ENCODE assay signal across 10 cellular contexts in genomic region chr4:145679520-145679919, GRCh38. TPM values are rescaled to one million over a fixed set of nuclear protein-coding genes. Genes with fewer than 3 reads are reported as not detected.
DNase-seq lines count a peak whose midpoint lies in the region; ATAC-seq and TF ChIP-seq lines count a peak whose summit lies in the region.
"Had no signal": no experiment of that assay in that cellular context is flagged by ENCODE, and none has a peak within 500 bp of the region (broad histone marks: within the 10 kb centered on the region; RNA-seq: fewer than 3 reads in every experiment).

No MANE protein-coding gene starts in this region.

- H3K36me3 ChIP-seq in endodermal cell (ENCODE audit: control insufficient read depth, insufficient read depth, low read length) = no peaks in the 10 kb centered on the region
- no peaks in the 10 kb centered on the region for H3K36me3 ChIP-seq in osteoblast (ENCODE audit: insufficient read depth, low read length)

- no peak overlapping the region for H3K9ac ChIP-seq in endodermal cell (ENCODE audit: extremely low read depth, low read length, poor library complexity, severe bottlenecking)

- H4K20me1 ChIP-seq in osteoblast (ENCODE audit: insufficient read depth, low read length) = no peaks in the 10 kb centered on the region

- no peak for ATAC-seq in HG02588 (IDR thresholded peaks at IDR 0.05; ENCODE audit: unreplicated experiment)

- H3K9me3 ChIP-seq in endodermal cell (ENCODE audit: control insufficient read depth, low read length) (peaks cover 10% of the 10 kb centered on the region), osteoblast (ENCODE audit: low read depth, low read length) (no peaks in the 10 kb centered on the region)

- no peak overlapping the region for H3K4me3 Mint-ChIP-seq in endodermal cell
- H3K4me3 Mint-ChIP-seq: activated B cell treated with CpG ODN at 0.5 μM for 24 hours, neural crest cell had no signal

- H3K9me3 Mint-ChIP-seq in endodermal cell = peaks cover 35% of the 10 kb centered on the region

- in situ Hi-C loops in KBM-7 (cut with MboI; ENCODE audit: low pct_unique_long_range_greater_than_20kb, low sequenced_read_pairs) = no loop called here

- peak overlapping the region; percentile 70 for H3K4me2 ChIP-seq in osteoblast (ENCODE audit: insufficient read depth, low read length)

- TF ChIP-seq CTCF in endodermal cell (conservative IDR thresholded peaks at IDR 0.05) (no peak), osteoblast (IDR thresholded peaks at IDR 0.05; ENCODE audit: extremely low read depth, low read depth, low read length) (no peak)

- no peak overlapping the region for H3K4me3 ChIP-seq in endodermal cell (ENCODE audit: low read length)
- no peak overlapping the region for H3K4me3 ChIP-seq in osteoblast (ENCODE audit: insufficient read depth, low read length)

- WGBS in endodermal cell (ENCODE audit: insufficient coverage in 1 of 2, insufficient read length in 1 of 2), 2 experiments = 56 to 96% methylated on average over 1 of the region's 1 CpG

- no peak overlapping the region for H3K27ac Mint-ChIP-seq in endodermal cell
- H3K27ac Mint-ChIP-seq: activated B cell treated with CpG ODN at 0.5 μM for 24 hours had no signal

- H3K27ac ChIP-seq in endodermal cell (ENCODE audit: low read depth, low read length) (peak overlapping the region; percentile 44), osteoblast (ENCODE audit: low read depth, low read length) (peak overlapping the region; percentile 56)

- H3K4me1 Mint-ChIP-seq in endodermal cell = peaks cover 15% of the 10 kb centered on the region
- H3K4me1 Mint-ChIP-seq: activated B cell treated with CpG ODN at 0.5 μM for 24 hours had no signal

- no peak overlapping the region for H2AFZ ChIP-seq in osteoblast (ENCODE audit: low read length)

- H3K27me3 Mint-ChIP-seq in endodermal cell (ENCODE audit: insufficient read depth) = no peaks in the 10 kb centered on the region

- no peaks in the 10 kb centered on the region for H3K27me3 ChIP-seq in endodermal cell (ENCODE audit: control insufficient read depth, insufficient read depth, low read length, poor library complexity, severe bottlenecking)
- no peaks in the 10 kb centered on the region for H3K27me3 ChIP-seq in osteoblast (ENCODE audit: insufficient read depth, low read length)

- H3K4me1 ChIP-seq in endodermal cell (ENCODE audit: control insufficient read depth, insufficient read depth, low read length) (peaks cover 3% of the 10 kb centered on the region), osteoblast (ENCODE audit: insufficient read depth, low read length) (peaks cover 20% of the 10 kb centered on the region)

- H3K79me2 ChIP-seq in osteoblast (ENCODE audit: insufficient read depth, low read length) = no peaks in the 10 kb centered on the region

- DNase-seq in DMS79 treated with DMSO at 0.1 percent for 48 hours (lab: John Stamatoyannopoulos, UW) (peak; percentile 84), NCI-H2196 (lab: John Stamatoyannopoulos, UW; ENCODE audit: unreplicated experiment) (peak; percentile 64), endodermal cell (no peak), osteoblast (ENCODE audit: insufficient read length, low spot score, missing footprints) (peak; percentile 86), KBM-7 (no peak), cerebellar nuclear complex (lab: John Stamatoyannopoulos, UW) (no peak)
- DNase-seq in activated CD4-positive, alpha-beta T cell treated with anti-CD3 and anti-CD28 coated beads for 4 hours = no peak
- DNase-seq: activated B cell treated with CpG ODN at 0.5 μM for 24 hours had no signal

- peaks cover 6% of the 10 kb centered on the region for H3K36me3 Mint-ChIP-seq in endodermal cell (ENCODE audit: low read depth)

RNA-seq across cellular contexts. Expression of gene C4orf51, which starts 0.4 kb away (rescaled TPM):
- total RNA-seq in endodermal cell (1 to 10 TPM in 1 of 2 donors, not detected in 1; 6.8 TPM), osteoblast (not detected in 2 replicates)
- not detected for polyA plus RNA-seq in endodermal cell (2013, experiment 1 of 2)
- polyA plus RNA-seq in endodermal cell (2013, experiment 2 of 2) = not detected
- total RNA-seq: activated B cell treated with CpG ODN at 0.5 μM for 24 hours, neural crest cell had no signal

Comparison
In these comparisons a context has a peak if more than half of its experiments do, and no peak if none do; other contexts are left out.
1. DNase-seq: peak in DMS79 treated with DMSO at 0.1 percent for 48 hours (single experiment), NCI-H2196 (single experiment) and osteoblast (single experiment); none in endodermal cell (single experiment), activated CD4-positive, alpha-beta T cell treated with anti-CD3 and anti-CD28 coated beads for 4 hours (0 of 2), KBM-7 (single experiment) and cerebellar nuclear complex (0 of 2).